Comparison of ENCODE assay signal across 18 cellular contexts in the genomic region with DNA sequence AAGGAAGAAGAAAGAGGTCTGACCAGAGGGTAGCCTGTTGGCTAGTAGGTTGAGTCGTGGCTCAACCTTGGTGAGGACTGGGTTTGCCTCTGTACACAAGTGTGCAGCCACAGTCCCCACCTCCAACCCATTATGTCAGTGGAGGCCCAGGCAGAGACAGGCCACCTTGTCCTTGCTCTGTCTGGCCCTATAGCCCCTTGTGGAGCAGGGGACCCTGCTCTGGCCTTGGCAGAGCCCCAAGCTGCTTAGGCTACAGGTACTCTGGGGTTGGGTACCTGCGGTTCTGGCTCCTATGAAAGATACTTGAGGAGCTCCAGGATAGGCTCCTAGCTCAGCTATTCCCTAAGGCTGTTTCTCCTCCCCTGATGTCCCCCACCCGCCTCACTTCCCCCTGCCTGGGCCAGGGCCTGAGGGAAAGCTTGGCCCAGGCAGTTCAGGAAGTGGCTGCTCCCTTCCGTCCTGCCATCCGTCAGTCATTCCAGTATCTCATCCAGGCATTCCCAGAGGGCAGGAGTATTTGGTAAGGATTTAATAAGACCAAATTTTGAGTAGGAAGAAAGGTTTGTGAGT. TPM values are rescaled to one million over a fixed set of nuclear protein-coding genes. Genes with fewer than 3 reads are reported as not detected.
"Had no signal": no experiment of that assay in that cellular context is flagged by ENCODE, and none has a peak within 500 bp of the region (broad histone marks: within the 10 kb centered on the region; RNA-seq: fewer than 3 reads in every experiment).

No MANE protein-coding gene starts in this region.

- ATAC-seq: activated CD8-positive, alpha-beta memory T cell treated with anti-CD3 and anti-CD28 coated beads, Interleukin-2, amount 10 ng/mL, durations not matched to agents 7 days and 5 days; naive thymus-derived CD8-positive, alpha-beta T cell; stimulated activated naive B cell treated with anti-CD40 and anti-IgM and Interleukin-4, amounts not matched to agents 10 μg/mL and 1 μg/mL and 100 μg/mL, for 72 hours had no signal

- H3K4me3 ChIP-seq: coronary artery, esophagus squamous epithelium, sigmoid colon had no signal

- H3K9me3 Mint-ChIP-seq: activated CD4-positive, alpha-beta memory T cell treated with anti-CD3 and anti-CD28 coated beads, Interleukin-2, amount 10 ng/mL, durations not matched to agents 7 days and 5 days; activated naive CD4-positive, alpha-beta T cell treated with anti-CD3 and anti-CD28 coated beads for 36 hours; central memory CD8-positive, alpha-beta T cell; naive thymus-derived CD8-positive, alpha-beta T cell; stimulated activated naive B cell treated with anti-CD40 and anti-IgM and Interleukin-4, amounts not matched to agents 10 μg/mL and 1 μg/mL and 100 μg/mL, for 72 hours had no signal

- H3K36me3 ChIP-seq: brain microvascular endothelial cell, esophagus squamous epithelium, sigmoid colon had no signal

- H3K27me3 ChIP-seq: brain microvascular endothelial cell, sigmoid colon had no signal

- H3K9me3 ChIP-seq: esophagus squamous epithelium, sigmoid colon had no signal

- H3K27ac Mint-ChIP-seq: activated CD4-positive, alpha-beta memory T cell treated with anti-CD3 and anti-CD28 coated beads, Interleukin-2, amount 10 ng/mL, durations not matched to agents 7 days and 5 days; activated CD8-positive, alpha-beta memory T cell treated with anti-CD3 and anti-CD28 coated beads, Interleukin-2, amount 10 ng/mL, durations not matched to agents 7 days and 5 days; activated naive CD4-positive, alpha-beta T cell treated with anti-CD3 and anti-CD28 coated beads for 36 hours; naive thymus-derived CD8-positive, alpha-beta T cell; stimulated activated naive B cell treated with anti-CD40 and anti-IgM and Interleukin-4, amounts not matched to agents 10 μg/mL and 1 μg/mL and 100 μg/mL, for 72 hours had no signal

- DNase-seq: activated CD4-positive, alpha-beta memory T cell treated with anti-CD3 and anti-CD28 coated beads, Interleukin-2, amount 10 ng/mL, durations not matched to agents 7 days and 5 days; activated CD4-positive, alpha-beta T cell treated with anti-CD3 and anti-CD28 coated beads for 48 hours; activated CD4-positive, CD25-positive, alpha-beta regulatory T cell; activated CD8-positive, alpha-beta memory T cell treated with anti-CD3 and anti-CD28 coated beads, Interleukin-2, amount 10 ng/mL, durations not matched to agents 7 days and 5 days; activated naive CD4-positive, alpha-beta T cell treated with anti-CD3 and anti-CD28 coated beads for 36 hours; brain microvascular endothelial cell; effector CD8-positive, alpha-beta T cell; esophagus squamous epithelium; hippocampal formation; islet precursor cell; naive thymus-derived CD8-positive, alpha-beta T cell; sigmoid colon; stimulated activated naive B cell treated with anti-CD40 and anti-IgM and Interleukin-4, amounts not matched to agents 10 μg/mL and 1 μg/mL and 100 μg/mL, for 72 hours; T1000 had no signal

- H3K27ac ChIP-seq: brain microvascular endothelial cell, sigmoid colon had no signal

- H3K36me3 Mint-ChIP-seq: activated CD8-positive, alpha-beta memory T cell treated with anti-CD3 and anti-CD28 coated beads, Interleukin-2, amount 10 ng/mL, durations not matched to agents 7 days and 5 days; naive thymus-derived CD8-positive, alpha-beta T cell; stimulated activated naive B cell treated with anti-CD40 and anti-IgM and Interleukin-4, amounts not matched to agents 10 μg/mL and 1 μg/mL and 100 μg/mL, for 72 hours had no signal

- H3K4me3 Mint-ChIP-seq: activated CD4-positive, alpha-beta memory T cell treated with anti-CD3 and anti-CD28 coated beads, Interleukin-2, amount 10 ng/mL, durations not matched to agents 7 days and 5 days; activated CD8-positive, alpha-beta memory T cell treated with anti-CD3 and anti-CD28 coated beads, Interleukin-2, amount 10 ng/mL, durations not matched to agents 7 days and 5 days; activated naive CD4-positive, alpha-beta T cell treated with anti-CD3 and anti-CD28 coated beads for 36 hours; central memory CD8-positive, alpha-beta T cell; naive thymus-derived CD8-positive, alpha-beta T cell; stimulated activated naive B cell treated with anti-CD40 and anti-IgM and Interleukin-4, amounts not matched to agents 10 μg/mL and 1 μg/mL and 100 μg/mL, for 72 hours had no signal

- H3K4me1 Mint-ChIP-seq: activated CD4-positive, alpha-beta memory T cell treated with anti-CD3 and anti-CD28 coated beads, Interleukin-2, amount 10 ng/mL, durations not matched to agents 7 days and 5 days; activated CD8-positive, alpha-beta memory T cell treated with anti-CD3 and anti-CD28 coated beads, Interleukin-2, amount 10 ng/mL, durations not matched to agents 7 days and 5 days; central memory CD8-positive, alpha-beta T cell had no signal

RNA-seq across cellular contexts. Expression of a gene that starts 44.0 kb away (rescaled TPM):
- total RNA-seq: activated CD8-positive, alpha-beta memory T cell treated with anti-CD3 and anti-CD28 coated beads, Interleukin-2, amount 10 ng/mL, durations not matched to agents 7 days and 5 days; activated naive CD4-positive, alpha-beta T cell treated with anti-CD3 and anti-CD28 coated beads for 36 hours; osteocyte; T-helper 1 cell treated with Interleukin-12 subunit alpha and Interleukin-12 subunit beta and Interleukin-4 antibody, amounts not matched to agents 30 ng/mL and 1 ng/mL, for 36 hours had no signal
- polyA plus RNA-seq: naive thymus-derived CD8-positive, alpha-beta T cell had no signal
